In the genomic region with DNA sequence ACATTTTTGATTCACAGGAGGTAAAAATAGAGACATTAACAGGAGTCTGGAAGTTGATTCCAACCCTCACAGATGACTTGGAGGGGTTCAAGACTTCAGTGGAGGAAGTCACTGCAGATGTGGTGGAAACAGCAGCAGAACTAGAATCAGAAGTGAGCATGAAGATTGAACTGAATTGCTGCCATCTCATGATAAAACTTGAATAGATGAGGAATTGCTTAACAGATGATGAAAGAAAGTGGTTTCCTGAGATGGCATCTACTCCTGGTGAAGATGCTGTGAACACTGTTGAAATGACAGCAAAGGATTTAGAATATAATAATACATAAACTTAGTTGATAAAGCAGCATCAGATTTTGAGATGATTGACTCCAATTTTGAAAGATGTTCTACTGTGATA, we compare ENCODE assay signal across 18 cellular contexts.
"Had no signal": no experiment of that assay in that cellular context is flagged by ENCODE, and none has a peak within 500 bp of the region (broad histone marks: within the 10 kb centered on the region; RNA-seq: fewer than 3 reads in every experiment).

No MANE protein-coding gene starts in this region.

- DNase-seq: effector memory CD8-positive, alpha-beta T cell; erythroblast; foreskin keratinocyte; head of caudate nucleus; kidney; left cardiac atrium; left ventricle myocardium inferior; lower lobe of right lung; natural killer cell; nucleus accumbens; ovary; sigmoid colon; stimulated activated CD4-positive, alpha-beta T cell treated with anti-CD3 and anti-CD28 coated beads, Interleukin-2, amount 100 ng/mL, for 24 hours; stimulated activated CD4-positive, alpha-beta T cell treated with anti-CD3 and anti-CD28 coated beads, Interleukin-4, amount 100 ng/mL, for 4 hours; stimulated activated naive B cell treated with anti-CD40 and anti-IgM and Interleukin-4, amounts not matched to agents 10 μg/mL and 1 μg/mL and 100 μg/mL, for 72 hours; stimulated activated naive CD8-positive, alpha-beta T cell treated with anti-CD3 and anti-CD28 coated beads, Interleukin-15, amount 100 ng/mL, for 72 hours; testis; upper lobe of right lung had no signal

- ATAC-seq: effector memory CD8-positive, alpha-beta T cell; foreskin keratinocyte; left cardiac atrium; lower lobe of right lung; natural killer cell; stimulated activated naive B cell treated with anti-CD40 and anti-IgM and Interleukin-4, amounts not matched to agents 10 μg/mL and 1 μg/mL and 100 μg/mL, for 72 hours; stimulated activated naive CD8-positive, alpha-beta T cell treated with anti-CD3 and anti-CD28 coated beads, Interleukin-15, amount 100 ng/mL, for 72 hours; upper lobe of right lung had no signal
